ENCODE assay signal across 1 cellular context in the genomic region with DNA sequence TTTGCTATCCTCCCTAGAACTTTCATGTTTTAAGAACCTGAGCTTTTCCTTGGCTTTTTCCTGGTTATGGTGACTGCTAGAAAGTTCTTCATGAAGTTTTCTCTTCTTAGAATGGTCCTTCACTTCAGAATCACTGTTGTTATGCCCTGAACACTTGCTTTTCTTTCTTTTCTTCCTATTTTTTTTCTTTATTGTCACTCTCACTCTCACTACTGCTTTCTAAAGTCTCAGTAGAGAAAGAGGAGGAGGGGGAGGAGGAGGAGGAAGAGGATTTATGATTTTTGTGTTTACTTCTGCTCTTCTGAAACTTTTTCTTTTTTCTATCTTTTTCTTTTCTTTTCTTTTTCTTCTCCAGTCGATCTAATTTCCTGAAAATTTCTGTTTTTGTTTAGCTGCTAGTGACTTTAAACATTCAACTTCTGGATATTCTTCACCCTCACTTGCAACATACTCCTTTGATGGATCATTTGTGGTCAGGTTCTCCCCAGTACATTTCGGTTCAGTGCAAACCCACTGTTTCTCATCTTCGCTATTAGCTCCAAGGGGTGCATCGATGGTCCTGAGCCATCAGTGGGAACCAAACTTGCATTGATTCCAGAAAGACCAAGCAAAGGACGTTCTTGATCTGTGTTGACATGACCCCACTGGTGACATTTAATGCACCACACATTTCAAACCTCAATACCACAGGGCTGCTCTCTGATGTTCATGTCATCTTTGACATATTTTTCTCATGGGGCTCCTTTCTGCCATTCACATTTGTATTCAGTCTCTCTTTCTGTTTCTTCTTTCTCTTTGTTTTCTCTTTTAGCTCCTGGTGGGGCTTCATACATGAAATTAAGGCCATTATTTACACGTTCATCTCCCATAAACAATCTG.
A peak's percentile ranks its signal among the peaks of the same experiment; 100 is the strongest.
TF ChIP-seq lines count a peak whose summit lies in the region.

No MANE protein-coding gene starts in this region.

TF ChIP-seq in GM12878, 131 proteins besides CTCF, POLR2A, EP300 and RAD21 (continued from another document):
- TF ChIP-seq BCL3 (IDR thresholded peaks at IDR 0.05; ENCODE audit: borderline replicate concordance, insufficient read depth, low read depth, low read length, poor library complexity, severe bottlenecking) (no peak), ZNF207 (IDR thresholded peaks at IDR 0.05; ENCODE audit: borderline replicate concordance) (no peak), SIX5 (IDR thresholded peaks at IDR 0.05; ENCODE audit: low read depth, low read length, severe bottlenecking) (no peak), HDAC2 (IDR thresholded peaks at IDR 0.05) (no peak), GABPA (IDR thresholded peaks at IDR 0.05; ENCODE audit: low read depth) (no peak), HDAC6 (IDR thresholded peaks at IDR 0.05; ENCODE audit: unreplicated experiment) (no peak), EGR1 (IDR thresholded peaks at IDR 0.05; ENCODE audit: borderline replicate concordance in 1 of 2, low read depth in 2 of 2, low read length in 2 of 2) (no peak), IKZF1 (conservative IDR thresholded peaks at IDR 0.05) (no peak), KLF5 (IDR thresholded peaks at IDR 0.05; ENCODE audit: partially characterized antibody) (no peak), ZBTB40 (IDR thresholded peaks at IDR 0.05; ENCODE audit: borderline replicate concordance) (peak; percentile 78), ZNF384 (IDR thresholded peaks at IDR 0.05; ENCODE audit: borderline replicate concordance, low read depth, low read length) (peak; percentile 48), ZNF217 (IDR thresholded peaks at IDR 0.05) (no peak), BACH1 (IDR thresholded peaks at IDR 0.05; ENCODE audit: borderline replicate concordance) (no peak), CBX3 (IDR thresholded peaks at IDR 0.05; ENCODE audit: borderline replicate concordance, low read depth) (no peak), NFIC (IDR thresholded peaks at IDR 0.05; ENCODE audit: low read depth, low read length) (no peak), SMAD5 (IDR thresholded peaks at IDR 0.05; ENCODE audit: low read depth) (no peak), CEBPZ (IDR thresholded peaks at IDR 0.05; ENCODE audit: low read depth, low read length) (no peak), RUNX3 (IDR thresholded peaks at IDR 0.05; ENCODE audit: low read length) (peak; percentile 72)
- TF ChIP-seq, protein P1, sequence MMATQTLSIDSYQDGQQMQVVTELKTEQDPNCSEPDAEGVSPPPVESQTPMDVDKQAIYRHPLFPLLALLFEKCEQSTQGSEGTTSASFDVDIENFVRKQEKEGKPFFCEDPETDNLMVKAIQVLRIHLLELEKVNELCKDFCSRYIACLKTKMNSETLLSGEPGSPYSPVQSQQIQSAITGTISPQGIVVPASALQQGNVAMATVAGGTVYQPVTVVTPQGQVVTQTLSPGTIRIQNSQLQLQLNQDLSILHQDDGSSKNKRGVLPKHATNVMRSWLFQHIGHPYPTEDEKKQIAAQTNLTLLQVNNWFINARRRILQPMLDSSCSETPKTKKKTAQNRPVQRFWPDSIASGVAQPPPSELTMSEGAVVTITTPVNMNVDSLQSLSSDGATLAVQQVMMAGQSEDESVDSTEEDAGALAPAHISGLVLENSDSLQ (IDR thresholded peaks at IDR 0.05), result peak; percentile 31
- TF ChIP-seq, protein P2, sequence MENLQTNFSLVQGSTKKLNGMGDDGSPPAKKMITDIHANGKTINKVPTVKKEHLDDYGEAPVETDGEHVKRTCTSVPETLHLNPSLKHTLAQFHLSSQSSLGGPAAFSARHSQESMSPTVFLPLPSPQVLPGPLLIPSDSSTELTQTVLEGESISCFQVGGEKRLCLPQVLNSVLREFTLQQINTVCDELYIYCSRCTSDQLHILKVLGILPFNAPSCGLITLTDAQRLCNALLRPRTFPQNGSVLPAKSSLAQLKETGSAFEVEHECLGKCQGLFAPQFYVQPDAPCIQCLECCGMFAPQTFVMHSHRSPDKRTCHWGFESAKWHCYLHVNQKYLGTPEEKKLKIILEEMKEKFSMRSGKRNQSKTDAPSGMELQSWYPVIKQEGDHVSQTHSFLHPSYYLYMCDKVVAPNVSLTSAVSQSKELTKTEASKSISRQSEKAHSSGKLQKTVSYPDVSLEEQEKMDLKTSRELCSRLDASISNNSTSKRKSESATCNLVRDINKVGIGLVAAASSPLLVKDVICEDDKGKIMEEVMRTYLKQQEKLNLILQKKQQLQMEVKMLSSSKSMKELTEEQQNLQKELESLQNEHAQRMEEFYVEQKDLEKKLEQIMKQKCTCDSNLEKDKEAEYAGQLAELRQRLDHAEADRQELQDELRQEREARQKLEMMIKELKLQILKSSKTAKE (IDR thresholded peaks at IDR 0.05; ENCODE audit: low read depth, poor library complexity, severe bottlenecking), result no peak
